8 cellular contexts compared by ENCODE assay signal in genomic region chr22:18078329-18079041, GRCh38. TPM values are rescaled to one million over a fixed set of nuclear protein-coding genes. Genes with fewer than 3 reads are reported as not detected.
DNase-seq lines count a peak whose midpoint lies in the region; ATAC-seq and TF ChIP-seq lines count a peak whose summit lies in the region.

No MANE protein-coding gene starts in this region.

- no peaks in the 10 kb centered on the region for H3K9me3 ChIP-seq in heart left ventricle

- no peak for TF ChIP-seq POLR2A in heart left ventricle (IDR thresholded peaks at IDR 0.05)

- H3K9ac ChIP-seq in rectal smooth muscle tissue (ENCODE audit: low read length), result peak overlapping the region; percentile 50

- H3K27me3 ChIP-seq in heart left ventricle (no peaks in the 10 kb centered on the region), rectal smooth muscle tissue (ENCODE audit: control insufficient read depth, insufficient read depth, low read length) (no peaks in the 10 kb centered on the region)

- ATAC-seq in heart left ventricle (peak in 1 of 4 donors; percentile 28), HG02852 (IDR thresholded peaks at IDR 0.05; ENCODE audit: unreplicated experiment) (no peak)

- intact Hi-C loops in heart left ventricle (cut with DNase I), result loop anchor here (5.0 to 10.0 kb wide), 11 partner anchors 54 to 344 kb away; partner anchors contain the start of gene MICAL3 (in 3 of the 10)

- no peak for TF ChIP-seq CTCF in heart left ventricle (IDR thresholded peaks at IDR 0.05)

- H3K36me3 ChIP-seq in heart left ventricle (peaks cover 0 to 43% (median 39%) of the 10 kb centered on the region in 9 donors), rectal smooth muscle tissue (ENCODE audit: control insufficient read depth, insufficient read depth, low read length) (peaks cover 6% of the 10 kb centered on the region)

- H3K27ac ChIP-seq in heart left ventricle (peak overlapping the region in 11 of 12 donors; percentile 66 to 90 (median 87)), rectal smooth muscle tissue (ENCODE audit: low read depth, low read length) (peak overlapping the region; percentile 28)

- H3K4me3 ChIP-seq in heart left ventricle, result peak overlapping the region; percentile 66 to 99 (median 88)
- peak overlapping the region; percentile 80 for H3K4me3 ChIP-seq in rectal smooth muscle tissue (ENCODE audit: low read length)

- peak; percentile 51 for DNase-seq in Daoy (ENCODE audit: low read depth)
- peak; percentile 14 for DNase-seq in HCEC 1CT
- peak; percentile 16 for DNase-seq in NOMO-1 treated with DMSO at 0.1 percent for 48 hours (lab: John Stamatoyannopoulos, UW; ENCODE audit: unreplicated experiment)
- DNase-seq in activated naive CD4-positive, alpha-beta T cell treated with Interleukin-2 at 50 U/mL for 16 hours, result peak; percentile 53
- peak in 2 of 5 donors; percentile 41 to 58 for DNase-seq in heart left ventricle
- no peak for DNase-seq in retina

- WGBS in heart left ventricle, 4 donors, result 9 to 14% (median 11%) methylated on average over 30 to 45 of the region's 45 CpGs

- peaks cover 3 to 37% (median 26%) of the 10 kb centered on the region in 12 donors for H3K4me1 ChIP-seq in heart left ventricle
- H3K4me1 ChIP-seq in rectal smooth muscle tissue (ENCODE audit: control insufficient read depth, insufficient read depth, low read length), result peaks cover 25% of the 10 kb centered on the region

RNA-seq across cellular contexts. Expression of gene PEX26, which starts 0.7 kb away (rescaled TPM):
- total RNA-seq in Daoy (2014; rRNA removed; shearing (Covaris generic)), result 15.4 and 20.8 TPM in 2 replicates
- total RNA-seq in heart left ventricle, result 10 to 100 TPM; 15.8 to 27.3 (median 22.0) TPM
- polyA plus RNA-seq in heart left ventricle, result 10 to 100 TPM; 11.7 to 21.9 TPM

RNA-seq across cellular contexts. Expression of gene TUBA8, which starts 32.1 kb away (rescaled TPM):
- 3.3 TPM in 1 of 2 replicates, not detected in the other for total RNA-seq in Daoy (2014; rRNA removed; shearing (Covaris generic))
- total RNA-seq in heart left ventricle, result 100 to 1,000 TPM in 4 of 9 donors, 10 to 100 TPM in 5; 56.3 to 183 (median 92.2) TPM
- polyA plus RNA-seq in heart left ventricle, result 100 to 1,000 TPM in 1 of 2 donors, 10 to 100 TPM in 1; 44.1 to 338 TPM

RNA-seq across cellular contexts. Expression of gene MICAL3, which starts 54.1 kb away (rescaled TPM):
- total RNA-seq in Daoy (2014; rRNA removed; shearing (Covaris generic)), result 15.4 and 26.2 TPM in 2 replicates
- total RNA-seq in heart left ventricle, result 100 to 1,000 TPM in 5 of 9 donors, 10 to 100 TPM in 4; 41.3 to 125 (median 101) TPM
- polyA plus RNA-seq in heart left ventricle, result 10 to 100 TPM; 45.1 to 51.6 TPM

Comparison
In these comparisons a context has a peak if more than half of its experiments do, and no peak if none do; other contexts are left out.
1. RNA of gene TUBA8, which starts 32.1 kb away (total RNA-seq): 56.3 to 183 TPM in heart left ventricle; 3.3 TPM in Daoy; every median in the first group is over 10 times any median in the second.